ENCODE assay signal across 1 cellular context in the genomic region with DNA sequence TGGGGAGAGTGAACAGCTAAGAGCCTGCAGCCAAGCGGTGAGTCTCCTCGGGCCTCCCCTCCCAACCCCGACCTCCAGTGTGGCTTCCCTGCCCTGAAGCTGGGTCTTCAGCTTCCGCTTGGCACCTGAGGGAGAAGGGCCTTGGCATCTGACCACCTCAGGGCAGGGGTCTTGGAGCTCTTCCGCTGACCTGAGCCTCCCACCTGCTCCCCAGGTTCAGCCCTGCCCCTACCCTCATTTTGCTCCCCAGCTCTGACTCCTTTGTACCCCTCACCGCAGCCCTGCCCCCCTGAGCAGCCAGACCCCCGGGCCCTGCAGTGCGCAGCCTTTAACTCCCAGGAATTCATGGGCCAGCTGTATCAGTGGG.
TF ChIP-seq lines count a peak whose summit lies in the region.

No MANE protein-coding gene starts in this region.

TF ChIP-seq in IMR-90, 13 proteins besides CTCF, POLR2A, EP300 and RAD21:
- no peak for TF ChIP-seq RFX5 (IDR thresholded peaks at IDR 0.05; ENCODE audit: low read depth, low read length)
